Comparison of ENCODE assay signal across 13 cellular contexts in genomic region chr15:85031086-85031943, GRCh38. TPM values are rescaled to one million over a fixed set of nuclear protein-coding genes. Genes with fewer than 3 reads are reported as not detected.
DNase-seq lines count a peak whose midpoint lies in the region; ATAC-seq and TF ChIP-seq lines count a peak whose summit lies in the region.
"Had no signal": no experiment of that assay in that cellular context is flagged by ENCODE, and none has a peak within 500 bp of the region (broad histone marks: within the 10 kb centered on the region; RNA-seq: fewer than 3 reads in every experiment).

No MANE protein-coding gene starts in this region.

- no peaks in the 10 kb centered on the region for H3K36me3 ChIP-seq in left ventricle myocardium inferior
- H3K36me3 ChIP-seq in left lung = no peaks in the 10 kb centered on the region
- no peaks in the 10 kb centered on the region for H3K36me3 ChIP-seq in transverse colon
- H3K36me3 ChIP-seq: tibial nerve had no signal

- no peaks in the 10 kb centered on the region for H3K36me3 Mint-ChIP-seq in activated T-helper 17 cell treated with anti-CD3 and anti-CD28 coated beads, Interleukin-2, amount 50 U/mL, for 72 hours (ENCODE audit: low read depth)

- peak overlapping the region; percentile 50 for H3K27ac ChIP-seq in left ventricle myocardium inferior (replicated peaks)
- peak overlapping the region in 1 of 2 donors; percentile 28 for H3K27ac ChIP-seq in left lung
- H3K27ac ChIP-seq in transverse colon = peak overlapping the region; percentile 71 to 83 (median 81)

- no peak for TF ChIP-seq POLR2A in transverse colon (IDR thresholded peaks at IDR 0.05)

- no peaks in the 10 kb centered on the region for H3K9me3 Mint-ChIP-seq in activated T-helper 17 cell treated with anti-CD3 and anti-CD28 coated beads, Interleukin-2, amount 50 U/mL, for 72 hours

- TF ChIP-seq CTCF in left ventricle myocardium inferior (IDR thresholded peaks at IDR 0.05; ENCODE audit: borderline replicate concordance) (no peak), left lung (IDR thresholded peaks at IDR 0.05) (no peak), transverse colon (IDR thresholded peaks at IDR 0.05) (no peak)

- H3K4me3 Mint-ChIP-seq in activated T-helper 17 cell treated with anti-CD3 and anti-CD28 coated beads, Interleukin-2, amount 50 U/mL, for 72 hours = peak overlapping the region; percentile 49

- no peaks in the 10 kb centered on the region for H3K27me3 Mint-ChIP-seq in activated T-helper 17 cell treated with anti-CD3 and anti-CD28 coated beads, Interleukin-2, amount 50 U/mL, for 72 hours

- ATAC-seq in left cardiac atrium (no peak), left lung (peak; percentile 13), HG03159 (IDR thresholded peaks at IDR 0.05; ENCODE audit: unreplicated experiment) (no peak), HG02623 (IDR thresholded peaks at IDR 0.05; ENCODE audit: unreplicated experiment) (no peak)
- ATAC-seq in activated T-helper 17 cell treated with anti-CD3 and anti-CD28 coated beads, Interleukin-2, amount 50 U/mL, for 72 hours (replicated peaks) = no peak

- in situ Hi-C loops in transverse colon (cut with MboI; ENCODE audit: low pct_ligation_motif_present in 1 of 4, low pct_unique_long_range_greater_than_20kb in 1 of 4, low sequenced_read_pairs in 3 of 4) = loop anchor here in 1 of 4 donors (10.0 kb wide), 1 partner anchor 57 kb away; no protein-coding TSS in a partner anchor

- H3K4me1 Mint-ChIP-seq in activated T-helper 17 cell treated with anti-CD3 and anti-CD28 coated beads, Interleukin-2, amount 50 U/mL, for 72 hours = peaks cover 43% of the 10 kb centered on the region

- peaks cover 78% of the 10 kb centered on the region for H3K4me1 ChIP-seq in left ventricle myocardium inferior
- peaks cover 7 to 60% of the 10 kb centered on the region in 2 donors for H3K4me1 ChIP-seq in left lung
- H3K4me1 ChIP-seq in transverse colon = peaks cover 37 to 97% (median 74%) of the 10 kb centered on the region in 4 donors

- WGBS in transverse colon (ENCODE audit: low coverage in 1 of 2), 2 donors = 43 to 56% methylated on average over 3 to 6 of the region's 6 CpGs

- intact Hi-C loops in left ventricle myocardium inferior (cut with micrococcal nuclease) = no loop called here
- intact Hi-C loops in left cardiac atrium (cut with DNase I) = no loop called here
- intact Hi-C loops in left lung (cut with DNase I) = no loop called here
- intact Hi-C loops in transverse colon (cut with DNase I; ENCODE audit: low total_unique reads) = no loop called here

- no peaks in the 10 kb centered on the region for H3K9me3 ChIP-seq in left ventricle myocardium inferior (replicated peaks)
- H3K9me3 ChIP-seq in left lung = no peaks in the 10 kb centered on the region
- H3K9me3 ChIP-seq in transverse colon = no peaks in the 10 kb centered on the region
- H3K9me3 ChIP-seq: tibial nerve had no signal

- TF ChIP-seq EP300 in transverse colon (IDR thresholded peaks at IDR 0.05; ENCODE audit: low read depth) = no peak

- no peaks in the 10 kb centered on the region for H3K27me3 ChIP-seq in left ventricle myocardium inferior (ENCODE audit: low read depth)
- H3K27me3 ChIP-seq in left lung = no peaks in the 10 kb centered on the region
- H3K27me3 ChIP-seq in transverse colon = no peaks in the 10 kb centered on the region
- H3K27me3 ChIP-seq: tibial nerve had no signal

- DNase-seq in left ventricle myocardium inferior (no peak), left cardiac atrium (no peak), left lung (no peak), transverse colon (no peak), NCI-H1105 (lab: John Stamatoyannopoulos, UW) (no peak)
- DNase-seq: head of caudate nucleus, NCI-H1048, NCI-H2227 treated with DMSO at 0.1 percent for 48 hours, nucleus accumbens had no signal

- H3K4me3 ChIP-seq in left ventricle myocardium inferior = no peak overlapping the region
- no peak overlapping the region for H3K4me3 ChIP-seq in left lung
- H3K4me3 ChIP-seq in transverse colon = no peak overlapping the region
- H3K4me3 ChIP-seq: tibial nerve had no signal

- no peak overlapping the region for H3K27ac Mint-ChIP-seq in activated T-helper 17 cell treated with anti-CD3 and anti-CD28 coated beads, Interleukin-2, amount 50 U/mL, for 72 hours

RNA-seq across cellular contexts. Expression of gene PDE8A, which starts 49.7 kb away (rescaled TPM):
- 17.8 TPM for total RNA-seq in left ventricle myocardium inferior
- total RNA-seq in left cardiac atrium = 10 to 100 TPM; 21.1 to 26.3 TPM
- 10 to 100 TPM; 23.7 to 34.2 TPM for total RNA-seq in activated T-helper 17 cell treated with anti-CD3 and anti-CD28 coated beads, Interleukin-2, amount 50 U/mL, for 72 hours
- total RNA-seq in left lung = 10 to 100 TPM; 30.4 to 31.3 TPM
- 100 to 1,000 TPM; 115 to 188 (median 165) TPM for total RNA-seq in transverse colon
